Comparison of ENCODE assay signal across 13 cellular contexts in the genomic region with DNA sequence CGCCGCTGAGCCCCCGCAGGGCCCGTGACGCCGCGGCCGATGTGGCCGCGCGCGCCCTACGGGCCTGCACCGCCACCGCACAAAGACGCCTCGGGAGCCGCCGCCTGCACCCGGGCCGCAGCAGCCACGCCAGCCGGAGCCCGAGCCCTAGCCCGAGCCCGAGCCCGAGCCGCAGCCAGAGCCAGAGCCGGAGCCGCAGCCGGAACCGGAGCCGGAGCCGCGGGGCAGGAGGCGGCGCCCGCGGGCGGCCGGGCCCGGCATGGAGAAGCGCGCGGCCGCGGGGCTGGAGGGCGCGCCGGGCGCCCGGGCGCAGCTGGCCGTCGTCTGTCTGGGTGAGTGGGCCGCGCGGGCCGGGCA. TPM values are rescaled to one million over a fixed set of nuclear protein-coding genes. Genes with fewer than 3 reads are reported as not detected.
A peak's percentile ranks its signal among the peaks of the same experiment; 100 is the strongest.
DNase-seq lines count a peak whose midpoint lies in the region; ATAC-seq and TF ChIP-seq lines count a peak whose summit lies in the region.
"Had no signal": no experiment of that assay in that cellular context is flagged by ENCODE, and none has a peak within 500 bp of the region (broad histone marks: within the 10 kb centered on the region; RNA-seq: fewer than 3 reads in every experiment).

No MANE protein-coding gene starts in this region.

- H3K4me3 ChIP-seq in colonic mucosa (peak overlapping the region; percentile 60), lower leg skin (ENCODE audit: low read depth, poor library complexity, severe bottlenecking) (peak overlapping the region; percentile 55), uterus (peak overlapping the region; percentile 28 to 90)

- H3K9me3 ChIP-seq in colonic mucosa: no peaks in the 10 kb centered on the region
- H3K9me3 ChIP-seq in uterus: no peaks in the 10 kb centered on the region

- intact Hi-C loops in colonic mucosa (cut with DNase I) (no loop called here), lower leg skin (cut with DNase I; ENCODE audit: low total_unique reads) (no loop called here), uterus (cut with DNase I; ENCODE audit: low total_unique reads) (no loop called here)

- POLR2A ChIA-PET in activated naive CD8-positive, alpha-beta T cell treated with anti-CD3 and anti-CD28 coated beads, Interleukin-2, amount 10 ng/mL, durations not matched to agents 7 days and 5 days (lab: Charles Lee): no interaction called here

- H3K27me3 ChIP-seq in colonic mucosa (no peaks in the 10 kb centered on the region), uterus (no peaks in the 10 kb centered on the region)

- TF ChIP-seq POLR2A in lower leg skin (IDR thresholded peaks at IDR 0.05) (no peak), uterus (IDR thresholded peaks at IDR 0.05) (no peak)

- no peaks in the 10 kb centered on the region for H3K36me3 Mint-ChIP-seq in activated naive CD8-positive, alpha-beta T cell treated with anti-CD3 and anti-CD28 coated beads, Interleukin-2, amount 10 ng/mL, durations not matched to agents 7 days and 5 days
- H3K36me3 Mint-ChIP-seq in activated naive CD8-positive, alpha-beta T cell treated with anti-CD3 and anti-CD28 coated beads for 36 hours: no peaks in the 10 kb centered on the region

- H3K27me3 Mint-ChIP-seq in activated naive CD8-positive, alpha-beta T cell treated with anti-CD3 and anti-CD28 coated beads, Interleukin-2, amount 10 ng/mL, durations not matched to agents 7 days and 5 days: peaks cover 50% of the 10 kb centered on the region
- H3K27me3 Mint-ChIP-seq in activated naive CD8-positive, alpha-beta T cell treated with anti-CD3 and anti-CD28 coated beads for 36 hours: peaks cover 43% of the 10 kb centered on the region

- H3K4me1 ChIP-seq in colonic mucosa: no peaks in the 10 kb centered on the region
- H3K4me1 ChIP-seq in uterus: peaks cover 0 to 10% of the 10 kb centered on the region in 2 donors

- H3K9me3 Mint-ChIP-seq in activated naive CD8-positive, alpha-beta T cell treated with anti-CD3 and anti-CD28 coated beads, Interleukin-2, amount 10 ng/mL, durations not matched to agents 7 days and 5 days: no peaks in the 10 kb centered on the region
- no peaks in the 10 kb centered on the region for H3K9me3 Mint-ChIP-seq in activated naive CD8-positive, alpha-beta T cell treated with anti-CD3 and anti-CD28 coated beads for 36 hours
- H3K9me3 Mint-ChIP-seq: activated T-helper 1 cell treated with anti-CD3 and anti-CD28 coated beads, Interleukin-12 subunit alpha, Interleukin-12 subunit beta, Interleukin-2, Interleukin-4 antibody, amounts not matched to agents 30 ng/mL and 10 ng/mL and 1 ng/mL, durations not matched to agents 14 hours and 24 hours and 36 hours; stimulated activated naive CD8-positive, alpha-beta T cell treated with anti-CD3 and anti-CD28 coated beads, Interleukin-15, Interleukin-2, amounts not matched to agents 100 ng/mL and 50 ng/mL, for 24 hours had no signal

- TF ChIP-seq CTCF in colonic mucosa (IDR thresholded peaks at IDR 0.05) (no peak), lower leg skin (IDR thresholded peaks at IDR 0.05) (no peak), uterus (IDR thresholded peaks at IDR 0.05) (peak in 1 of 4 experiments; percentile 5)

- 1% methylated on average over 23 of the region's 59 CpGs; no CpG with 5 or more reads in 1 of the 2 donors for WGBS in lower leg skin, 2 donors

- peak overlapping the region in 1 of 2 donors; percentile 73 for H3K9ac ChIP-seq in colonic mucosa (ENCODE audit: low read depth in 2 of 2, low read length in 2 of 2)

- no peak overlapping the region for H3K4me3 Mint-ChIP-seq in activated naive CD8-positive, alpha-beta T cell treated with anti-CD3 and anti-CD28 coated beads, Interleukin-2, amount 10 ng/mL, durations not matched to agents 7 days and 5 days
- no peak overlapping the region for H3K4me3 Mint-ChIP-seq in activated naive CD8-positive, alpha-beta T cell treated with anti-CD3 and anti-CD28 coated beads for 36 hours

- peak; percentile 32 for ATAC-seq in activated naive CD8-positive, alpha-beta T cell treated with anti-CD3 and anti-CD28 coated beads, Interleukin-2, amount 10 ng/mL, durations not matched to agents 7 days and 5 days (ENCODE audit: low read depth)
- ATAC-seq in HG02610 (IDR thresholded peaks at IDR 0.05; ENCODE audit: unreplicated experiment): no peak
- no peak for ATAC-seq in GM21447 (IDR thresholded peaks at IDR 0.05; ENCODE audit: unreplicated experiment)
- no peak for ATAC-seq in GM21360 (IDR thresholded peaks at IDR 0.05; ENCODE audit: unreplicated experiment)

- no peak overlapping the region for H3K27ac Mint-ChIP-seq in activated naive CD8-positive, alpha-beta T cell treated with anti-CD3 and anti-CD28 coated beads, Interleukin-2, amount 10 ng/mL, durations not matched to agents 7 days and 5 days
- no peak overlapping the region for H3K27ac Mint-ChIP-seq in activated naive CD8-positive, alpha-beta T cell treated with anti-CD3 and anti-CD28 coated beads for 36 hours
- H3K27ac Mint-ChIP-seq: activated T-helper 1 cell treated with anti-CD3 and anti-CD28 coated beads, Interleukin-12 subunit alpha, Interleukin-12 subunit beta, Interleukin-2, Interleukin-4 antibody, amounts not matched to agents 30 ng/mL and 10 ng/mL and 1 ng/mL, durations not matched to agents 14 hours and 24 hours and 36 hours; stimulated activated naive CD8-positive, alpha-beta T cell treated with anti-CD3 and anti-CD28 coated beads, Interleukin-15, Interleukin-2, amounts not matched to agents 100 ng/mL and 50 ng/mL, for 24 hours had no signal

- H3K36me3 ChIP-seq in colonic mucosa (no peaks in the 10 kb centered on the region), uterus (no peaks in the 10 kb centered on the region)

- DNase-seq in activated naive CD8-positive, alpha-beta T cell treated with anti-CD3 and anti-CD28 coated beads, Interleukin-2, amount 10 ng/mL, durations not matched to agents 7 days and 5 days: no peak
- no peak for DNase-seq in activated naive CD8-positive, alpha-beta T cell treated with anti-CD3 and anti-CD28 coated beads for 36 hours
- DNase-seq in colonic mucosa (no peak), lower leg skin (ENCODE audit: low spot score in 2 of 2) (no peak), uterus (no peak)
- DNase-seq: DMS153, NCI-H187 treated with DMSO at 0.1 percent for 48 hours had no signal

- H3K4me1 Mint-ChIP-seq in activated naive CD8-positive, alpha-beta T cell treated with anti-CD3 and anti-CD28 coated beads, Interleukin-2, amount 10 ng/mL, durations not matched to agents 7 days and 5 days: no peaks in the 10 kb centered on the region
- H3K4me1 Mint-ChIP-seq in activated naive CD8-positive, alpha-beta T cell treated with anti-CD3 and anti-CD28 coated beads for 36 hours: no peaks in the 10 kb centered on the region

- H3K27ac ChIP-seq in colonic mucosa (no peak overlapping the region), uterus (peak overlapping the region; percentile 39 to 73)

RNA-seq across cellular contexts. Expression of a gene that starts 0.4 kb away (rescaled TPM):
- total RNA-seq in activated naive CD8-positive, alpha-beta T cell treated with anti-CD3 and anti-CD28 coated beads, Interleukin-2, amount 10 ng/mL, durations not matched to agents 7 days and 5 days: under 1 TPM; 0.14 to 0.43 TPM
- under 1 TPM; 0.44 to 0.91 TPM for total RNA-seq in activated naive CD8-positive, alpha-beta T cell treated with anti-CD3 and anti-CD28 coated beads for 36 hours
- total RNA-seq in colonic mucosa: 10 to 100 TPM; 14.6 to 16.5 TPM
- 10 to 100 TPM in 3 of 4 donors, 1 to 10 TPM in 1; 9.4 to 27.4 (median 18.0) TPM for total RNA-seq in lower leg skin
- 10 to 100 TPM in 3 of 4 donors, 1 to 10 TPM in 1; 5.9 to 26.9 (median 23.3) TPM for total RNA-seq in uterus

RNA-seq across cellular contexts. Expression of a gene that starts 31.1 kb away (rescaled TPM):
- total RNA-seq in activated naive CD8-positive, alpha-beta T cell treated with anti-CD3 and anti-CD28 coated beads, Interleukin-2, amount 10 ng/mL, durations not matched to agents 7 days and 5 days: not detected
- not detected for total RNA-seq in activated naive CD8-positive, alpha-beta T cell treated with anti-CD3 and anti-CD28 coated beads for 36 hours
- not detected for total RNA-seq in colonic mucosa
- total RNA-seq in lower leg skin: under 1 TPM in 1 of 4 donors, not detected in 3; 0.62 TPM
- total RNA-seq in uterus: not detected
- total RNA-seq: activated T-helper 1 cell treated with anti-CD3 and anti-CD28 coated beads, Interleukin-12 subunit alpha, Interleukin-12 subunit beta, Interleukin-2, Interleukin-4 antibody, amounts not matched to agents 30 ng/mL and 10 ng/mL and 1 ng/mL, durations not matched to agents 14 hours and 24 hours and 36 hours; lung microvascular endothelial cell had no signal
